8 cellular contexts compared by ENCODE assay signal in genomic region chr3:59480486-59480995, GRCh38.
A peak's percentile ranks its signal among the peaks of the same experiment; 100 is the strongest.
DNase-seq lines count a peak whose midpoint lies in the region; ATAC-seq, FAIRE-seq and TF ChIP-seq lines count a peak whose summit lies in the region.

No MANE protein-coding gene starts in this region.

- H3K9me3 ChIP-seq in lower lobe of right lung, result no peaks in the 10 kb centered on the region

- TF ChIP-seq CTCF in GM12873 (IDR thresholded peaks at IDR 0.05; ENCODE audit: insufficient read depth, low read depth, low read length, missing control alignments) (peak; percentile 9), RWPE1 (conservative IDR thresholded peaks at IDR 0.05; ENCODE audit: low read depth) (no peak), lower lobe of right lung (IDR thresholded peaks at IDR 0.05) (no peak)

- CTCF ChIA-PET in RWPE1 (lab: Yijun Ruan, JAX), result no interaction called here

- FAIRE-seq in H54 (lab: Jason Lieb, UNC), result peak; percentile 30

- H3K36me3 ChIP-seq in lower lobe of right lung, result no peaks in the 10 kb centered on the region

- H3K27ac ChIP-seq in RWPE1 (no peak overlapping the region), lower lobe of right lung (no peak overlapping the region)

- H3K4me1 ChIP-seq in lower lobe of right lung, result no peaks in the 10 kb centered on the region

- POLR2A ChIA-PET in RWPE1 (lab: Yijun Ruan, JAX; ENCODE audit: low non-redundant PET), result no interaction called here

- no peaks in the 10 kb centered on the region for H3K27me3 ChIP-seq in lower lobe of right lung (ENCODE audit: low read depth)

- intact Hi-C loops in left colon (cut with DNase I, micrococcal nuclease), result no loop called here
- intact Hi-C loops in lower lobe of right lung (cut with DNase I), result no loop called here

- no peak for TF ChIP-seq POLR2A in H54 (IDR thresholded peaks at IDR 0.05; ENCODE audit: low read depth, low read length)

- ATAC-seq in left colon (peak; percentile 36), lower lobe of right lung (no peak)

- DNase-seq in H54 (ENCODE audit: insufficient read length, low spot score) (no peak), RWPE1 (ENCODE audit: low spot score) (peak; percentile 45), left colon (no peak), NCI-H187 treated with DMSO at 0.1 percent for 48 hours (lab: John Stamatoyannopoulos, UW) (no peak), lower lobe of right lung (no peak), NCI-H1105 (lab: John Stamatoyannopoulos, UW) (no peak)
- DNase-seq in activated effector memory CD4-positive, alpha-beta T cell treated with Interleukin-2 at 50 U/mL for 16 hours, result no peak

- H3K4me3 ChIP-seq in lower lobe of right lung, result no peak overlapping the region
